ENCODE assay signal across 8 cellular contexts in genomic region chr11:64284962-64285884, GRCh38. TPM values are rescaled to one million over a fixed set of nuclear protein-coding genes. Genes with fewer than 3 reads are reported as not detected.
A peak's percentile ranks its signal among the peaks of the same experiment; 100 is the strongest.
DNase-seq lines count a peak whose midpoint lies in the region; ATAC-seq and TF ChIP-seq lines count a peak whose summit lies in the region.

Gene GPR137 (plus strand): TSS chr11:64285848. CDS start chr11:64286525, 677 bp downstream.

- CTCF ChIA-PET in A673 (lab: Charles Lee) = interaction anchor here (0.7 to 1.6 kb wide), 3 partner anchors 14 to 65 kb away, joined by 3 to 8 read pairs (median 7); no protein-coding TSS in a partner anchor

- no peaks in the 10 kb centered on the region for H3K27me3 Mint-ChIP-seq in chondrocyte (ENCODE audit: low read depth)

- no peaks in the 10 kb centered on the region for H3K9me3 ChIP-seq in A673 (ENCODE audit: low read depth, low read length, poor library complexity, severe bottlenecking)

- POLR2A ChIA-PET in A673 (lab: Charles Lee; ENCODE audit: low non-redundant PET) = no interaction called here

- peak within 1 kb of the TSS; percentile 80 for H3K4me3 Mint-ChIP-seq in chondrocyte (ENCODE audit: unreplicated experiment)

- peaks cover 13% of the 10 kb centered on the region for H3K4me1 ChIP-seq in A673 (ENCODE audit: insufficient read depth, low read length, poor library complexity, severe bottlenecking)

- peak; percentile 57 for ATAC-seq in GM18868 (IDR thresholded peaks at IDR 0.05; ENCODE audit: unreplicated experiment)
- ATAC-seq in HG03097 (IDR thresholded peaks at IDR 0.05; ENCODE audit: low FRiP score, unreplicated experiment) = peak; percentile 58

- H3K27ac ChIP-seq in A673 (ENCODE audit: low read depth, low read length, poor library complexity, severe bottlenecking) = peak within 1 kb of the TSS; percentile 73

- H3K36me3 ChIP-seq in A673 (ENCODE audit: insufficient read depth, low read length, poor library complexity, severe bottlenecking) = peaks cover 6% of the 10 kb centered on the region

- TSS peak; percentile 50 for BruUV-seq in A673 (replicated peaks; lab: Mats Ljungman, UMichigan)

- H3K36me3 Mint-ChIP-seq in chondrocyte (ENCODE audit: low read depth) = peaks cover 6% of the 10 kb centered on the region

- TF ChIP-seq CTCF in A673 (conservative IDR thresholded peaks at IDR 0.05; ENCODE audit: low read depth, low read length) (no peak), chondrocyte (IDR thresholded peaks at IDR 0.05) (no peak)

- H3K4me1 Mint-ChIP-seq in chondrocyte (ENCODE audit: low read depth) = peaks cover 26% of the 10 kb centered on the region

- peak; percentile 92 for DNase-seq in A673 (ENCODE audit: low spot score)
- DNase-seq in NCI-H2227 treated with DMSO at 0.1 percent for 48 hours (lab: John Stamatoyannopoulos, UW) = peak; percentile 73
- DNase-seq in activated CD4-positive, alpha-beta T cell treated with anti-CD3 and anti-CD28 coated beads for 24 hours (ENCODE audit: low read depth in 2 of 2) = peak; percentile 82 to 85
- no peak for DNase-seq in chondrocyte (ENCODE audit: low spot score)
- peak; percentile 64 for DNase-seq in kidney glomerular epithelial cell (lab: John Stamatoyannopoulos, UW)
- DNase-seq in stimulated activated CD4-positive, alpha-beta T cell treated with anti-CD3 and anti-CD28 coated beads, Interleukin-1b, Interleukin-23, amount 100 ng/mL, for 1 hour (ENCODE audit: low read depth in 2 of 2) = peak; percentile 71 to 93

- peak within 1 kb of the TSS; percentile 92 for H3K27ac Mint-ChIP-seq in chondrocyte (ENCODE audit: unreplicated experiment)

- no peaks in the 10 kb centered on the region for H3K9me3 Mint-ChIP-seq in chondrocyte (ENCODE audit: low read depth)

- peaks cover 2% of the 10 kb centered on the region for H3K27me3 ChIP-seq in A673 (replicated peaks; ENCODE audit: insufficient read depth, low read depth, low read length, poor library complexity)

- H3K4me3 ChIP-seq in A673 (ENCODE audit: low read depth, low read length, poor library complexity, severe bottlenecking) = peak within 1 kb of the TSS; percentile 87

- intact Hi-C loops in A673 (cut with micrococcal nuclease; ENCODE audit: unreplicated experiment) = loop anchor here (2.0 kb wide), 1 partner anchor 14 kb away; no protein-coding TSS in a partner anchor

RNA-seq across cellular contexts. Expression of gene GPR137, which starts in this region (rescaled TPM):
- total RNA-seq in A673 (2021) (47.9 and 56.6 TPM in 2 replicates), chondrocyte (57.8 to 64.8 TPM (median 59.2 TPM) in 3 replicates)
